Comparison of ENCODE assay signal across 28 cellular contexts in the genomic region with DNA sequence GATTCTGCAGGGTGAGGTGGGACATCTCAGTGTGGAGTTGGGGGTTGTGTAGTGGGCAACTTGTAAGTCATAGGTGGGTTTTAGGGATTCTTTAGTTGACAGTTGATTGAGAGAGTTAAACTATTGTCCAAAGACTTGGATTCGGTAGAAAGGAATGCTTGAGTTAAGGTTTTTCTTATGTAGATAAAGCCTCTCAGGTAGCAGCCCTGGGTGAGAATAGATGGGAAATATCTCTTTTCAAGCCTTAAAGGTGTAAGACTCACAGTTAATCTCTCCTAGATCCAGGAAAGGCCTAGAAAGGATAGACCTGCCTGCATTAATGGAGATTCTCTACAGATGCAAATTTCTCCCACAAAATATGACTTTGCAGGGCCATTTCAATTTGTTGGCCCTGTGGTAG.
"Had no signal": no experiment of that assay in that cellular context is flagged by ENCODE, and none has a peak within 500 bp of the region (broad histone marks: within the 10 kb centered on the region; RNA-seq: fewer than 3 reads in every experiment).

No MANE protein-coding gene starts in this region.

- H3K36me3 Mint-ChIP-seq: natural killer cell treated with Interleukin-12 subunit alpha and Interleukin-12 subunit beta and Interleukin-15 and Interleukin-18, amount 100 ng/mL, for 72 hours had no signal

- H3K4me1 ChIP-seq: adrenal gland, body of pancreas, left lung, lower lobe of right lung, testis, transverse colon had no signal

- H3K27ac ChIP-seq: adrenal gland, body of pancreas, coronary artery, dorsolateral prefrontal cortex, left lung, lower lobe of right lung, testis, transverse colon had no signal

- ATAC-seq: body of pancreas; left lung; lower lobe of right lung; natural killer cell treated with Interleukin-12 subunit alpha and Interleukin-12 subunit beta and Interleukin-15 and Interleukin-18, amount 100 ng/mL, for 72 hours; right cardiac atrium; SK-N-SH treated with all-trans-retinoic acid at 6 μM for 48 hours; T-helper 17 cell had no signal

- H3K4me3 Mint-ChIP-seq: natural killer cell treated with Interleukin-12 subunit alpha and Interleukin-12 subunit beta and Interleukin-15 and Interleukin-18, amount 100 ng/mL, for 72 hours; T-helper 17 cell had no signal

- DNase-seq: activated CD4-positive, alpha-beta T cell treated with anti-CD3 and anti-CD28 coated beads, Interleukin-2, amount 50 U/mL, for 4 hours; activated CD8-positive, alpha-beta memory T cell treated with anti-CD3 and anti-CD28 coated beads, Interleukin-2, amount 50 U/mL, for 4 hours; activated gamma-delta T cell treated with Interleukin-2 at 50 U/mL for 16 hours; activated naive CD4-positive, alpha-beta T cell treated with anti-CD3 and anti-CD28 coated beads, Interleukin-2, amount 50 U/mL, for 16 hours; activated T-cell treated with anti-CD3 and anti-CD28 coated beads, Interleukin-2, amount 50 U/mL, for 1 hour; adrenal gland; aorta; body of pancreas; cerebellar nuclear complex; dorsolateral prefrontal cortex; effector memory CD4-positive, alpha-beta T cell; erythroblast; head of caudate nucleus; hypothalamus; left lung; lower lobe of right lung; mesendoderm; right cardiac atrium; stimulated activated CD4-positive, alpha-beta T cell treated with anti-CD3 and anti-CD28 coated beads, Interleukin-15, amount 100 ng/mL, for 24 hours; stimulated activated CD4-positive, alpha-beta T cell treated with anti-CD3 and anti-CD28 coated beads, Interleukin-2, amount 100 ng/mL, for 24 hours; stimulated activated naive CD4-positive, alpha-beta T cell; T-helper 17 cell; T1000; testis; transverse colon had no signal

- H3K27ac Mint-ChIP-seq: natural killer cell treated with Interleukin-12 subunit alpha and Interleukin-12 subunit beta and Interleukin-15 and Interleukin-18, amount 100 ng/mL, for 72 hours; T-helper 17 cell had no signal

- H3K27me3 ChIP-seq: adrenal gland, body of pancreas, dorsolateral prefrontal cortex, left lung, testis, transverse colon had no signal

- H3K36me3 ChIP-seq: adrenal gland, left lung, lower lobe of right lung, transverse colon had no signal

- H3K4me3 ChIP-seq: adrenal gland, body of pancreas, coronary artery, dorsolateral prefrontal cortex, left lung, lower lobe of right lung, testis, transverse colon had no signal

- H3K9me3 Mint-ChIP-seq: natural killer cell treated with Interleukin-12 subunit alpha and Interleukin-12 subunit beta and Interleukin-15 and Interleukin-18, amount 100 ng/mL, for 72 hours had no signal

- H3K9me3 ChIP-seq: adrenal gland, body of pancreas, left lung, lower lobe of right lung, testis, transverse colon had no signal

- H3K27me3 Mint-ChIP-seq: T-helper 17 cell had no signal
